In genomic region chr17:59890720-59891119, GRCh38 we compare ENCODE assay signal across 12 cellular contexts. TPM values are rescaled to one million over a fixed set of nuclear protein-coding genes. Genes with fewer than 3 reads are reported as not detected.
DNase-seq lines count a peak whose midpoint lies in the region; ATAC-seq, FAIRE-seq and TF ChIP-seq lines count a peak whose summit lies in the region.
"Had no signal": no experiment of that assay in that cellular context is flagged by ENCODE, and none has a peak within 500 bp of the region (broad histone marks: within the 10 kb centered on the region; RNA-seq: fewer than 3 reads in every experiment).

No MANE protein-coding gene starts in this region.

- no peak for TF ChIP-seq POLR2A in HepG2 (IDR thresholded peaks at IDR 0.05; ENCODE audit: insufficient read depth in 1 of 2, low read depth in 2 of 2, low read length in 2 of 2)
- no peak for TF ChIP-seq POLR2A in right lobe of liver (IDR thresholded peaks at IDR 0.05)

- H3K27me3 Mint-ChIP-seq in activated CD4-positive, alpha-beta memory T cell treated with anti-CD3 and anti-CD28 coated beads for 36 hours: no peaks in the 10 kb centered on the region

- POLR2A ChIA-PET in HepG2 (lab: Yijun Ruan, JAX): no interaction called here
- POLR2A ChIA-PET in activated CD4-positive, alpha-beta memory T cell treated with anti-CD3 and anti-CD28 coated beads for 36 hours (lab: Charles Lee): no interaction called here

- TSS peak; percentile 40 for BruUV-seq in HepG2 (replicated peaks; lab: Mats Ljungman, UMichigan)

- peak overlapping the region; percentile 89 for H3K4me2 ChIP-seq in HepG2 (ENCODE audit: low read depth, low read length)

- H3K9ac ChIP-seq in HepG2 (ENCODE audit: insufficient read depth, low read depth, low read length): 0 out of 2 replicates have a peak overlapping the region, but pooled peaks have one; percentile 6
- no peak overlapping the region for H3K9ac ChIP-seq in kidney (ENCODE audit: low read length in 2 of 2)

- H3K4me1 ChIP-seq in HepG2 (ENCODE audit: insufficient read depth, low read length): peaks cover 36% of the 10 kb centered on the region
- peaks cover 0 to 8% (median 3%) of the 10 kb centered on the region in 4 donors for H3K4me1 ChIP-seq in right lobe of liver
- peaks cover 4 to 7% of the 10 kb centered on the region in 2 donors for H3K4me1 ChIP-seq in kidney (ENCODE audit: control insufficient read depth in 1 of 2, insufficient read depth in 1 of 2, low read depth in 1 of 2, low read length in 2 of 2)

- FAIRE-seq in HepG2 (lab: Jason Lieb, UNC): no peak
- no peak for FAIRE-seq in kidney (lab: Jason Lieb, UNC)
- FAIRE-seq: keratinocyte had no signal

- peak overlapping the region; percentile 99 for H3K4me3 Mint-ChIP-seq in activated CD4-positive, alpha-beta memory T cell treated with anti-CD3 and anti-CD28 coated beads for 36 hours

- H3K36me3 ChIP-seq in HepG2 (replicated peaks in 1 of 2; ENCODE audit: control insufficient read depth in 1 of 2, insufficient read depth in 2 of 2, low read length in 2 of 2) (peaks cover 4 to 9% of the 10 kb centered on the region in 2 experiments; a peak in 4 of 5 replicates), right lobe of liver (peaks cover 0 to 3% (median 0%) of the 10 kb centered on the region in 4 donors), kidney (ENCODE audit: control insufficient read depth in 1 of 2, insufficient read depth in 2 of 2, low read length in 2 of 2) (peaks cover 2 to 4% of the 10 kb centered on the region in 2 donors)

- TF ChIP-seq CTCF in HepG2 (CRISPR knock-in tag; IDR thresholded peaks at IDR 0.05): no peak
- no peak for TF ChIP-seq CTCF in right lobe of liver (IDR thresholded peaks at IDR 0.05)
- TF ChIP-seq CTCF in foreskin fibroblast (IDR thresholded peaks at IDR 0.05; ENCODE audit: low read depth, low read length): no peak
- no peak for TF ChIP-seq CTCF in kidney (IDR thresholded peaks at IDR 0.05; ENCODE audit: borderline replicate concordance, extremely low read depth, insufficient read depth)

- WGBS in HepG2 (ENCODE audit: low lambda C conversion rate): 91% methylated on average over 2 of the region's 2 CpGs
- WGBS in right lobe of liver (ENCODE audit: insufficient coverage, low coverage, low lambda C conversion rate, missing lambda C conversion rate): 100% methylated on average over 2 of the region's 2 CpGs

- no peak for TF ChIP-seq RAD21 in HepG2 (CRISPR knock-in tag; IDR thresholded peaks at IDR 0.05)

- H4K20me1 ChIP-seq in HepG2 (ENCODE audit: insufficient read depth, low read length): peaks cover 11% of the 10 kb centered on the region; the same call in 1 of the 2 replicates

- in situ Hi-C loops in HepG2 (cut with HindIII; ENCODE audit: extremely low pct_ligation_motif_present, low pct_unique_long_range_greater_than_20kb): no loop called here

- TF ChIP-seq EP300 in HepG2 (IDR thresholded peaks at IDR 0.05; ENCODE audit: low read depth in 2 of 2, low read length in 2 of 2): no peak
- no peak for TF ChIP-seq EP300 in HepG2 (CRISPR knock-in tag; IDR thresholded peaks at IDR 0.05; ENCODE audit: borderline replicate concordance)

- peaks cover 36% of the 10 kb centered on the region for H3K4me1 Mint-ChIP-seq in activated CD4-positive, alpha-beta memory T cell treated with anti-CD3 and anti-CD28 coated beads for 36 hours (ENCODE audit: low read depth)

- H3K27ac Mint-ChIP-seq in activated CD4-positive, alpha-beta memory T cell treated with anti-CD3 and anti-CD28 coated beads for 36 hours: peak overlapping the region; percentile 39

- no peak overlapping the region for H2AFZ ChIP-seq in HepG2 (ENCODE audit: low read length)

- intact Hi-C loops in HepG2 (cut with micrococcal nuclease; ENCODE audit: unreplicated experiment) (loop anchor here (5.0 kb wide), 1 partner anchor 43 kb away; no protein-coding TSS in a partner anchor), right lobe of liver (cut with DNase I) (no loop called here), kidney (cut with DNase I) (no loop called here)
- intact Hi-C loops in activated CD4-positive, alpha-beta memory T cell treated with anti-CD3 and anti-CD28 coated beads for 36 hours (cut with micrococcal nuclease): loop anchor here (5.0 to 10.0 kb wide), 3 partner anchors 43 to 273 kb away; partner anchors contain the start of gene CLTC

- no peaks in the 10 kb centered on the region for H3K9me3 ChIP-seq in HepG2 (ENCODE audit: low read length)
- H3K9me3 ChIP-seq in right lobe of liver: no peaks in the 10 kb centered on the region
- H3K9me3 ChIP-seq in kidney (ENCODE audit: control insufficient read depth in 1 of 2, low read length in 2 of 2): no peaks in the 10 kb centered on the region
- H3K9me3 ChIP-seq: psoas muscle had no signal

- CTCF ChIA-PET in HepG2 (lab: Yijun Ruan, JAX; ENCODE audit: low intra/inter-chr PET ratio, low total read pairs): no interaction called here
- CTCF ChIA-PET in activated CD4-positive, alpha-beta memory T cell treated with anti-CD3 and anti-CD28 coated beads for 36 hours (lab: Charles Lee): interaction anchor here (1.5 kb wide), 1 partner anchor 144 kb away, joined by 4 read pairs; no protein-coding TSS in a partner anchor

- DNase-seq in HepG2 (ENCODE audit: low spot score) (peak; percentile 61), right lobe of liver (no peak), foreskin fibroblast (peak; percentile 55 to 76), kidney (no peak), UCSD-AML1 (lab: John Stamatoyannopoulos, UW; ENCODE audit: unreplicated experiment) (no peak), iPS-NIHi11 (ENCODE audit: low spot score) (no peak)
- no peak for DNase-seq in activated CD4-positive, alpha-beta memory T cell treated with anti-CD3 and anti-CD28 coated beads for 36 hours
- DNase-seq: activated effector memory CD4-positive, alpha-beta T cell treated with anti-CD3 and anti-CD28 coated beads, Interleukin-2, amount 50 U/mL, for 16 hours; NCI-H524 treated with DMSO at 0.1 percent for 48 hours; psoas muscle had no signal

- H3K4me3 ChIP-seq in HepG2 (replicated peaks in 1 of 3; ENCODE audit: insufficient read depth in 1 of 3, low read depth in 2 of 3, low read length in 3 of 3): no peak overlapping the region
- H3K4me3 ChIP-seq in right lobe of liver: no peak overlapping the region
- H3K4me3 ChIP-seq in foreskin fibroblast (ENCODE audit: low read depth in 1 of 2, low read length in 2 of 2): no peak overlapping the region
- no peak overlapping the region for H3K4me3 ChIP-seq in kidney (ENCODE audit: low read length in 2 of 2)

- H3K9me3 Mint-ChIP-seq in activated CD4-positive, alpha-beta memory T cell treated with anti-CD3 and anti-CD28 coated beads for 36 hours: no peaks in the 10 kb centered on the region

- peaks cover 47% of the 10 kb centered on the region for H3K79me2 ChIP-seq in HepG2 (ENCODE audit: insufficient read depth, low read length)

- ATAC-seq in HepG2: no peak
- no peak for ATAC-seq in right lobe of liver
- no peak for ATAC-seq in GM18867 (IDR thresholded peaks at IDR 0.05; ENCODE audit: unreplicated experiment)
- ATAC-seq: psoas muscle had no signal

- H3K27ac ChIP-seq in HepG2 (ENCODE audit: extremely low read length, insufficient read depth, low read length) (no peak overlapping the region), right lobe of liver (no peak overlapping the region), kidney (ENCODE audit: low read depth in 2 of 2, low read length in 2 of 2) (no peak overlapping the region)
- H3K27ac ChIP-seq: psoas muscle had no signal

- H3K36me3 Mint-ChIP-seq in activated CD4-positive, alpha-beta memory T cell treated with anti-CD3 and anti-CD28 coated beads for 36 hours: peaks cover 23% of the 10 kb centered on the region

- H3K27me3 ChIP-seq in HepG2 (ENCODE audit: control insufficient read depth in 1 of 2, insufficient read depth in 2 of 2, low read length in 2 of 2) (no peaks in the 10 kb centered on the region; a peak in 1 of 5 replicates), right lobe of liver (no peaks in the 10 kb centered on the region)

RNA-seq across cellular contexts. Expression of gene TUBD1, which starts 2.0 kb away (rescaled TPM):
- total RNA-seq in HepG2 (2016; rRNA removed; fragmentation: Illumina TruSeq; extraction: Trizol): 25.9 and 38.7 TPM in 2 replicates
- 20.1 and 20.5 TPM in 2 replicates for total RNA-seq in HepG2 (2016; cell fraction: cytosol; rRNA removed; fragmentation: Illumina TruSeq; extraction: Trizol; ENCODE audit: low read depth)
- 28.3 and 37.1 TPM in 2 replicates for total RNA-seq in HepG2 (2016; cell fraction: insoluble cytoplasmic fraction; rRNA removed; fragmentation: Illumina TruSeq; extraction: Trizol)
- total RNA-seq in HepG2 (2016; cell fraction: membrane; rRNA removed; fragmentation: Illumina TruSeq; extraction: Trizol): 26.6 and 28.2 TPM in 2 replicates
- total RNA-seq in HepG2 (2016; cell fraction: nucleus; rRNA removed; fragmentation: Illumina TruSeq; extraction: Trizol): 12.1 and 17.0 TPM in 2 replicates
- 14.0 and 18.2 TPM in 2 replicates for polyA plus RNA-seq in HepG2 (2011; rRNA removed)
- polyA plus RNA-seq in HepG2 (2011; cell fraction: cytosol; rRNA removed): 9.3 and 14.8 TPM in 2 replicates
- 4.8 and 5.8 TPM in 2 replicates for polyA plus RNA-seq in HepG2 (2011; cell fraction: nucleus; rRNA removed)
- polyA plus RNA-seq in HepG2 (2012): 21.1 and 22.1 TPM in 2 replicates
- polyA plus RNA-seq in HepG2 (2016; cell fraction: cytosol; fragmentation: Illumina TruSeq; extraction: Trizol; ENCODE audit: low read depth): 6.2 and 9.4 TPM in 2 replicates
- 31.1 and 38.5 TPM in 2 replicates for polyA plus RNA-seq in HepG2 (2016; cell fraction: insoluble cytoplasmic fraction; fragmentation: Illumina TruSeq; extraction: Trizol; ENCODE audit: low read depth)
- 13.5 and 16.0 TPM in 2 replicates for polyA plus RNA-seq in HepG2 (2016; cell fraction: membrane; fragmentation: Illumina TruSeq; extraction: Trizol; ENCODE audit: low read depth)
- 17.6 and 25.2 TPM in 2 replicates for polyA plus RNA-seq in HepG2 (2016; cell fraction: nucleus; fragmentation: Illumina TruSeq; extraction: Trizol; ENCODE audit: insufficient read depth, low read depth)
- polyA minus RNA-seq in HepG2 (2011; rRNA and poly(A)+ RNA removed; ENCODE audit: low replicate concordance): 20.7 and 40.9 TPM in 2 replicates
- 8.2 and 12.0 TPM in 2 replicates for polyA minus RNA-seq in HepG2 (2011; cell fraction: cytosol; rRNA and poly(A)+ RNA removed)
- polyA minus RNA-seq in HepG2 (2011; cell fraction: nucleus; rRNA and poly(A)+ RNA removed): 26.5 and 31.5 TPM in 2 replicates
- total RNA-seq in right lobe of liver: 1 to 10 TPM; 2.9 to 5.5 (median 4.4) TPM
- 10 to 100 TPM; 11.0 to 12.7 TPM for total RNA-seq in activated CD4-positive, alpha-beta memory T cell treated with anti-CD3 and anti-CD28 coated beads for 36 hours
- total RNA-seq in kidney: 11.9 TPM
- polyA plus RNA-seq in kidney (ENCODE audit: insufficient read depth, low read depth, low replicate concordance): 6.8 TPM

RNA-seq across cellular contexts. Expression of gene RPS6KB1, which starts 2.2 kb away (rescaled TPM):
- total RNA-seq in HepG2 (2016; rRNA removed; fragmentation: Illumina TruSeq; extraction: Trizol): 42.2 and 44.3 TPM in 2 replicates
- total RNA-seq in HepG2 (2016; cell fraction: cytosol; rRNA removed; fragmentation: Illumina TruSeq; extraction: Trizol; ENCODE audit: low read depth): 12.7 and 14.4 TPM in 2 replicates
- 42.8 and 47.7 TPM in 2 replicates for total RNA-seq in HepG2 (2016; cell fraction: insoluble cytoplasmic fraction; rRNA removed; fragmentation: Illumina TruSeq; extraction: Trizol)
- total RNA-seq in HepG2 (2016; cell fraction: membrane; rRNA removed; fragmentation: Illumina TruSeq; extraction: Trizol): 13.4 and 15.4 TPM in 2 replicates
- total RNA-seq in HepG2 (2016; cell fraction: nucleus; rRNA removed; fragmentation: Illumina TruSeq; extraction: Trizol): 37.6 and 39.2 TPM in 2 replicates
- polyA plus RNA-seq in HepG2 (2011; rRNA removed): 16.5 and 19.9 TPM in 2 replicates
- 6.6 and 10.9 TPM in 2 replicates for polyA plus RNA-seq in HepG2 (2011; cell fraction: cytosol; rRNA removed)
- polyA plus RNA-seq in HepG2 (2011; cell fraction: nucleus; rRNA removed): 15.6 and 21.2 TPM in 2 replicates
- polyA plus RNA-seq in HepG2 (2012): 30.9 and 32.5 TPM in 2 replicates
- 2.8 and 3.4 TPM in 2 replicates for polyA plus RNA-seq in HepG2 (2016; cell fraction: cytosol; fragmentation: Illumina TruSeq; extraction: Trizol; ENCODE audit: low read depth)
- 43.5 and 47.4 TPM in 2 replicates for polyA plus RNA-seq in HepG2 (2016; cell fraction: insoluble cytoplasmic fraction; fragmentation: Illumina TruSeq; extraction: Trizol; ENCODE audit: low read depth)
- 7.6 and 9.0 TPM in 2 replicates for polyA plus RNA-seq in HepG2 (2016; cell fraction: membrane; fragmentation: Illumina TruSeq; extraction: Trizol; ENCODE audit: low read depth)
- 56.0 and 56.9 TPM in 2 replicates for polyA plus RNA-seq in HepG2 (2016; cell fraction: nucleus; fragmentation: Illumina TruSeq; extraction: Trizol; ENCODE audit: insufficient read depth, low read depth)
- 6.7 and 16.4 TPM in 2 replicates for polyA minus RNA-seq in HepG2 (2011; rRNA and poly(A)+ RNA removed; ENCODE audit: low replicate concordance)
- 17.8 and 17.9 TPM in 2 replicates for polyA minus RNA-seq in HepG2 (2011; cell fraction: cytosol; rRNA and poly(A)+ RNA removed)
- 61.5 and 91.5 TPM in 2 replicates for polyA minus RNA-seq in HepG2 (2011; cell fraction: nucleus; rRNA and poly(A)+ RNA removed)
- total RNA-seq in right lobe of liver: 10 to 100 TPM; 11.3 to 20.3 (median 14.8) TPM
- total RNA-seq in activated CD4-positive, alpha-beta memory T cell treated with anti-CD3 and anti-CD28 coated beads for 36 hours: 10 to 100 TPM; 41.6 to 44.8 TPM
- 34.8 TPM for total RNA-seq in kidney
- polyA plus RNA-seq in kidney (ENCODE audit: insufficient read depth, low read depth, low replicate concordance): 10.5 TPM

Comparison
In these comparisons a context has a peak if more than half of its experiments do, and no peak if none do; other contexts are left out.
1. DNase-seq: peak in HepG2 (single experiment) and foreskin fibroblast (2 of 2); none in right lobe of liver (0 of 3), activated CD4-positive, alpha-beta memory T cell treated with anti-CD3 and anti-CD28 coated beads for 36 hours (single experiment), kidney (single experiment), UCSD-AML1 (single experiment) and iPS-NIHi11 (single experiment).
2. intact Hi-C loops: an anchor here in HepG2 (5.0 kb wide) and activated CD4-positive, alpha-beta memory T cell treated with anti-CD3 and anti-CD28 coated beads for 36 hours (5.0 to 10.0 kb wide); none called in right lobe of liver and kidney.